In the genomic region with DNA sequence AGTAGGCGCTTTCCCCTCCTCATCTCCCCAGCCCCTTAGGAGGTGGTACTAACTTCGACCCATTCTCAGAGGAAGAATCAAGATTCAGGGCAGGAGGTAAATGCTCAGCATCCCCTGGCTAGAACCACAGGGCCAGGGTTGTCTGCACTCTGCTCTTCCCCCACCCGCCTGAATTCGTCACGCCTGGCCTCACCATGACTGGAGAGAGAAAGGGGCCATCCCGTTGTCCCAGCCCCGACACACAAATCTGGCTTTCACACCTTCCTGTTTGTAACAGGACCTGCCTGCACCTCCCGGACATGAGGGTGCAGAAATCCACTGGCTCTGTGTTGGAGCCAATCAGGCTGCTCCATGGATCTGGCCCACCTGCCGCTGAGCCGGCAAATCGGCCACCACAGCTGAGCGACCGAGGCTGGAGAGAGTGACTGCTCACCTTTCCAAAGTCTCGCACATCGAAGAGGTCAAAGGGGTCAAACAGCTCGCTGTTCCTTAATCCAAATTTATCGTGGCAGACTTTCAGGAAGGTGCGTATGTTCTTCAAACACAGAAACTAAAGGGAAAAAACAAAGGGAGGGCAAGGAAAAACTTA, we compare ENCODE assay signal across 11 cellular contexts.
"Had no signal": no experiment of that assay in that cellular context is flagged by ENCODE, and none has a peak within 500 bp of the region (broad histone marks: within the 10 kb centered on the region; RNA-seq: fewer than 3 reads in every experiment).

No MANE protein-coding gene starts in this region.

- H3K4me3 Mint-ChIP-seq: activated naive CD8-positive, alpha-beta T cell treated with anti-CD3 and anti-CD28 coated beads, Interleukin-2, amount 10 ng/mL, durations not matched to agents 7 days and 5 days; activated T-helper 1 cell treated with anti-CD3 and anti-CD28 coated beads, Interleukin-12 subunit alpha, Interleukin-12 subunit beta, Interleukin-2, Interleukin-4 antibody, amounts not matched to agents 30 ng/mL and 10 ng/mL and 1 ng/mL, durations not matched to agents 14 hours and 24 hours and 36 hours; natural killer cell had no signal

- H3K4me1 ChIP-seq: prostate gland had no signal

- H3K4me1 Mint-ChIP-seq: activated naive CD8-positive, alpha-beta T cell treated with anti-CD3 and anti-CD28 coated beads, Interleukin-2, amount 10 ng/mL, durations not matched to agents 7 days and 5 days; natural killer cell had no signal

- H3K27me3 Mint-ChIP-seq: activated naive CD8-positive, alpha-beta T cell treated with anti-CD3 and anti-CD28 coated beads, Interleukin-2, amount 10 ng/mL, durations not matched to agents 7 days and 5 days had no signal

- H3K9me3 ChIP-seq: heart left ventricle, prostate gland had no signal

- H3K36me3 ChIP-seq: prostate gland had no signal

- DNase-seq: activated CD4-positive, CD25-positive, alpha-beta regulatory T cell treated with anti-CD3 and anti-CD28 coated beads, Interleukin-2, amount 50 U/mL, for 72 hours; activated naive CD8-positive, alpha-beta T cell treated with anti-CD3 and anti-CD28 coated beads, Interleukin-2, amount 10 ng/mL, durations not matched to agents 7 days and 5 days; brain microvascular endothelial cell; effector memory CD4-positive, alpha-beta T cell; natural killer cell had no signal

- H3K4me3 ChIP-seq: heart left ventricle, prostate gland had no signal

- H3K9me3 Mint-ChIP-seq: activated naive CD8-positive, alpha-beta T cell treated with anti-CD3 and anti-CD28 coated beads, Interleukin-2, amount 10 ng/mL, durations not matched to agents 7 days and 5 days; activated T-helper 1 cell treated with anti-CD3 and anti-CD28 coated beads, Interleukin-12 subunit alpha, Interleukin-12 subunit beta, Interleukin-2, Interleukin-4 antibody, amounts not matched to agents 30 ng/mL and 10 ng/mL and 1 ng/mL, durations not matched to agents 14 hours and 24 hours and 36 hours; natural killer cell had no signal

- H3K27ac Mint-ChIP-seq: activated naive CD8-positive, alpha-beta T cell treated with anti-CD3 and anti-CD28 coated beads, Interleukin-2, amount 10 ng/mL, durations not matched to agents 7 days and 5 days; activated T-helper 1 cell treated with anti-CD3 and anti-CD28 coated beads, Interleukin-12 subunit alpha, Interleukin-12 subunit beta, Interleukin-2, Interleukin-4 antibody, amounts not matched to agents 30 ng/mL and 10 ng/mL and 1 ng/mL, durations not matched to agents 14 hours and 24 hours and 36 hours; natural killer cell had no signal

- ATAC-seq: heart left ventricle, left lobe of liver, natural killer cell, sciatic nerve had no signal

- H3K27me3 ChIP-seq: brain microvascular endothelial cell, heart left ventricle had no signal

- H3K27ac ChIP-seq: brain microvascular endothelial cell, epithelial cell of prostate, heart left ventricle, prostate gland had no signal

- H3K36me3 Mint-ChIP-seq: activated naive CD8-positive, alpha-beta T cell treated with anti-CD3 and anti-CD28 coated beads, Interleukin-2, amount 10 ng/mL, durations not matched to agents 7 days and 5 days; natural killer cell had no signal
